Comparison of ENCODE assay signal across 13 cellular contexts in the genomic region with DNA sequence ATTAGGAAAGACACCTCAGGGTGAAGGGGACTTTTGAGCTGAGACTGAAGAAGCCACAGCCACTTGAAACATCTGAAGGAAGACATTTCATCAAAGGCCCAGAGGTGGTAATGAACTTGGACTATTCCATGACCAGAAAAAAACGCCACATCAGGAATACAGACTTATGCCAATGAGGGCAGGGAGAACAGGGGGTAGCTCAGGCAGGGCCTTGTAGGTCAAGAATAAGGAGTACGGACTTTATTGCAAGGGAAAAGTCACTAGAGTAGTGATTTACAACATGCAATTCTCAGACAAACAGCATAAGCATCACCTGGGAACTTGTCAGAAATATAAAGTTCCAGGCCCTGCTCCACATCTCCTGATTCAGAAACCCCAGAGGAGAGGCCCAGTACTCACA. TPM values are rescaled to one million over a fixed set of nuclear protein-coding genes. Genes with fewer than 3 reads are reported as not detected.
A peak's percentile ranks its signal among the peaks of the same experiment; 100 is the strongest.
DNase-seq lines count a peak whose midpoint lies in the region; ATAC-seq, FAIRE-seq and TF ChIP-seq lines count a peak whose summit lies in the region.
"Had no signal": no experiment of that assay in that cellular context is flagged by ENCODE, and none has a peak within 500 bp of the region (broad histone marks: within the 10 kb centered on the region; RNA-seq: fewer than 3 reads in every experiment).

No MANE protein-coding gene starts in this region.

- H2AFZ ChIP-seq in K562 (ENCODE audit: low read depth, low read length): no peak overlapping the region
- no peak overlapping the region for H2AFZ ChIP-seq in osteoblast (ENCODE audit: low read length)

- POLR2A ChIA-PET in HEK293 (lab: Yijun Ruan, JAX): no interaction called here
- POLR2A ChIA-PET in K562 (lab: Yijun Ruan, JAX): interaction anchor here (2.0 to 2.5 kb wide), 3 partner anchors 8 to 11 kb away, joined by 7 to 19 read pairs (median 8); a partner anchor contains a TSS

- no peak for DNase-seq in K562 (ENCODE audit: extremely low read depth in 1 of 4, low spot score in 3 of 4)
- no peak for DNase-seq in osteoblast (ENCODE audit: insufficient read length, low spot score, missing footprints)
- DNase-seq in aorta: no peak
- no peak for DNase-seq in activated naive CD4-positive, alpha-beta T cell treated with anti-CD3 and anti-CD28 coated beads, Interleukin-2, amount 50 U/mL, for 16 hours
- DNase-seq in hepatic stellate cell (ENCODE audit: low spot score): no peak
- DNase-seq in NCI-H146 treated with DMSO at 0.1 percent for 48 hours (lab: John Stamatoyannopoulos, UW; ENCODE audit: unreplicated experiment): no peak
- DNase-seq: DMS153, KBM-7, NCI-H146, NCI-H226, PC-3 had no signal

- FAIRE-seq in K562 (lab: Jason Lieb, UNC): no peak
- FAIRE-seq: HTR-8/SVneo had no signal

- no peak overlapping the region for H3K4me3 ChIP-seq in HEK293 (ENCODE audit: low read depth, low read length)
- H3K4me3 ChIP-seq in K562: no peak overlapping the region
- H3K4me3 ChIP-seq in osteoblast (ENCODE audit: insufficient read depth, low read length): no peak overlapping the region
- no peak overlapping the region for H3K4me3 ChIP-seq in aorta (ENCODE audit: low read length in 2 of 2)

- H3K9ac ChIP-seq in K562 (ENCODE audit: insufficient read depth in 1 of 2, low read depth in 2 of 2, low read length in 2 of 2): no peak overlapping the region

- TF ChIP-seq POLR2A in K562 (conservative IDR thresholded peaks at IDR 0.05): no peak

- in situ Hi-C loops in K562 (cut with MboI): no loop called here

- peaks cover 43% of the 10 kb centered on the region for H3K4me1 ChIP-seq in HEK293 (ENCODE audit: control insufficient read depth, insufficient read depth, low read length)
- peaks cover 15 to 59% of the 10 kb centered on the region in 2 experiments for H3K4me1 ChIP-seq in K562 (replicated peaks in 1 of 2; ENCODE audit: control insufficient read depth in 2 of 2, insufficient read depth in 2 of 2, low read length in 2 of 2)
- peaks cover 41% of the 10 kb centered on the region for H3K4me1 ChIP-seq in osteoblast (ENCODE audit: insufficient read depth, low read length)
- peaks cover 14 to 31% of the 10 kb centered on the region in 2 donors for H3K4me1 ChIP-seq in aorta (ENCODE audit: control insufficient read depth in 1 of 2, insufficient read depth in 2 of 2, low read length in 2 of 2)

- CTCF ChIA-PET in HEK293 (lab: Yijun Ruan, JAX) (interaction anchor here (0.6 to 1.3 kb wide), 3 partner anchors 8 to 26 kb away, joined by 3 read pairs; no protein-coding TSS in a partner anchor), K562 (lab: Yijun Ruan, JAX; ENCODE audit: low intra/inter-chr PET ratio) (no interaction called here)

- no TSS peak for BruUV-seq in K562 (replicated peaks; lab: Mats Ljungman, UMichigan)

- ATAC-seq in K562 (no peak), aorta (ENCODE audit: low FRiP score) (no peak)

- H3K36me3 ChIP-seq in HEK293 (ENCODE audit: control insufficient read depth in 2 of 2, insufficient read depth in 1 of 2, low read length in 2 of 2) (no peaks in the 10 kb centered on the region), K562 (ENCODE audit: control insufficient read depth, insufficient read depth, low read length) (peaks cover 12% of the 10 kb centered on the region; the same call in 1 of the 3 replicates), osteoblast (ENCODE audit: insufficient read depth, low read length) (no peaks in the 10 kb centered on the region), aorta (ENCODE audit: control insufficient read depth in 1 of 2, insufficient read depth in 2 of 2, low read length in 1 of 2) (no peaks in the 10 kb centered on the region)

- peaks cover 97% of the 10 kb centered on the region for H3K79me2 ChIP-seq in K562 (ENCODE audit: control insufficient read depth, insufficient read depth, low read length)
- peaks cover 82% of the 10 kb centered on the region for H3K79me2 ChIP-seq in osteoblast (ENCODE audit: insufficient read depth, low read length)

- H3K27ac ChIP-seq in HEK293 (ENCODE audit: extremely low read depth, low read depth, low read length) (no peak overlapping the region), K562 (ENCODE audit: extremely low read depth, low read depth, low read length) (no peak overlapping the region), osteoblast (ENCODE audit: low read depth, low read length) (peak overlapping the region; percentile 89), aorta (ENCODE audit: low read depth in 1 of 2, low read length in 2 of 2) (peak overlapping the region; percentile 48 to 76)

- H3K27me3 ChIP-seq in K562 (ENCODE audit: control insufficient read depth in 2 of 2, insufficient read depth in 2 of 2, low read length in 2 of 2) (no peaks in the 10 kb centered on the region), osteoblast (ENCODE audit: insufficient read depth, low read length) (no peaks in the 10 kb centered on the region), aorta (ENCODE audit: control insufficient read depth in 1 of 2, insufficient read depth in 2 of 2, low read length in 1 of 2) (no peaks in the 10 kb centered on the region)

- WGBS in K562 (ENCODE audit: insufficient coverage, low coverage, missing lambda C conversion rate): 93% methylated on average over 2 of the region's 2 CpGs
- WGBS in aorta, 2 donors: 35 to 60% methylated on average over 2 of the region's 2 CpGs

- H3K4me2 ChIP-seq in K562 (ENCODE audit: insufficient read depth, low read length) (no peak overlapping the region), osteoblast (ENCODE audit: insufficient read depth, low read length) (no peak overlapping the region)

- no peak for TF ChIP-seq EP300 in K562 (IDR thresholded peaks at IDR 0.05; ENCODE audit: low read length)

- H3K9me3 ChIP-seq in HEK293 (ENCODE audit: control insufficient read depth, insufficient read depth, low read depth, low read length): no peaks in the 10 kb centered on the region
- no peaks in the 10 kb centered on the region for H3K9me3 ChIP-seq in K562 (replicated peaks; ENCODE audit: control insufficient read depth, insufficient read depth, low read depth, low read length)
- no peaks in the 10 kb centered on the region for H3K9me3 ChIP-seq in osteoblast (ENCODE audit: low read depth, low read length)
- H3K9me3 ChIP-seq in aorta (ENCODE audit: control insufficient read depth, low read length): no peaks in the 10 kb centered on the region

- TF ChIP-seq RAD21 in K562 (CRISPR knock-in tag; conservative IDR thresholded peaks at IDR 0.05 in 1 of 2, IDR thresholded peaks at IDR 0.05 in 1 of 2): no peak

- intact Hi-C loops in K562 (cut with micrococcal nuclease) (no loop called here), aorta (cut with DNase I) (no loop called here)

- TF ChIP-seq CTCF in HEK293 (tag by site-specific recombination; IDR thresholded peaks at IDR 0.05) (no peak), K562 (IDR thresholded peaks at IDR 0.05 in 2 of 3, conservative IDR thresholded peaks at IDR 0.05 in 1 of 3; ENCODE audit: insufficient read depth in 2 of 3, low read depth in 1 of 3, low read length in 3 of 3) (no peak), osteoblast (IDR thresholded peaks at IDR 0.05; ENCODE audit: extremely low read depth, low read depth, low read length) (no peak)

- H3K9me1 ChIP-seq in K562 (ENCODE audit: control insufficient read depth, insufficient read depth, low read length): no peaks in the 10 kb centered on the region

- peaks cover 59% of the 10 kb centered on the region for H4K20me1 ChIP-seq in K562 (replicated peaks; ENCODE audit: control insufficient read depth, insufficient read depth, low read length)
- peaks cover 27% of the 10 kb centered on the region for H4K20me1 ChIP-seq in osteoblast (ENCODE audit: insufficient read depth, low read length)

TF ChIP-seq in HEK293, 187 proteins besides CTCF, POLR2A, EP300 and RAD21 (continues in another document):
- no peak for TF ChIP-seq ZNF830 (tag by site-specific recombination; IDR thresholded peaks at IDR 0.05; ENCODE audit: low read depth)

TF ChIP-seq in K562, 482 proteins besides CTCF, POLR2A, EP300 and RAD21 (continues in another document):
- 0 out of 2 replicates have a peak, but pooled peaks have one; percentile 4 for TF ChIP-seq C11orf30 (IDR thresholded peaks at IDR 0.05; ENCODE audit: low read depth)

RNA-seq across cellular contexts. Expression of a gene that starts 11.8 kb away (rescaled TPM):
- 148 and 229 TPM in 2 replicates for total RNA-seq in K562 (2011; cell fraction: chromatin; rRNA removed; ENCODE audit: low replicate concordance)
- 41.5 and 70.5 TPM in 2 replicates for total RNA-seq in K562 (2011; cell fraction: nucleolus; rRNA removed)
- 85.0 and 85.5 TPM in 2 replicates for total RNA-seq in K562 (2011; cell fraction: nucleoplasm; rRNA removed)
- total RNA-seq in K562 (2014; rRNA removed): 40.1 and 43.1 TPM in 2 replicates
- total RNA-seq in K562 (2014; rRNA removed; fragmentation: Illumina TruSeq; extraction: Trizol): 50.4 and 50.6 TPM in 2 replicates
- total RNA-seq in K562 (2015; rRNA removed; fragmentation: Illumina TruSeq; extraction: Trizol): 51.9 and 55.1 TPM in 2 replicates
- total RNA-seq in K562 (2021): 54.3 and 69.6 TPM in 2 replicates
- 30.0 and 37.5 TPM in 2 replicates for polyA plus RNA-seq in K562 (2011; rRNA removed)
- polyA plus RNA-seq in K562 (2011; cell fraction: cytosol; rRNA removed): 18.2 and 23.5 TPM in 2 replicates
- polyA plus RNA-seq in K562 (2011; cell fraction: nucleus; rRNA removed): 34.9 and 41.6 TPM in 2 replicates
- polyA plus RNA-seq in K562 (2012): 23.5 and 27.0 TPM in 2 replicates
- 47.5 and 55.6 TPM in 2 replicates for polyA plus RNA-seq in K562 (2014; fragmentation: Illumina TruSeq; extraction: Trizol)
- polyA plus RNA-seq in K562 (2014; fragmentation: Nextera tagmentation; extraction: Ambion mirVana): 10 to 100 TPM; 17.0 to 20.7 TPM
- 39.2 and 39.6 TPM in 2 replicates for polyA plus RNA-seq in K562 (2014; rRNA removed)
- polyA minus RNA-seq in K562 (2011; rRNA and poly(A)+ RNA removed): 125 and 160 TPM in 2 replicates
- 26.9 and 28.9 TPM in 2 replicates for polyA minus RNA-seq in K562 (2011; cell fraction: cytosol; rRNA and poly(A)+ RNA removed)
- 56.0 and 75.9 TPM in 2 replicates for polyA minus RNA-seq in K562 (2011; cell fraction: nucleus; rRNA and poly(A)+ RNA removed)
- total RNA-seq in osteoblast: 27.1 and 31.8 TPM in 2 replicates
- total RNA-seq in aorta: 10 to 100 TPM; 60.6 to 83.9 TPM
- polyA plus RNA-seq in aorta: 10 to 100 TPM; 10.3 to 22.3 TPM

Comparison
In these comparisons a context has a peak if more than half of its experiments do, and no peak if none do; other contexts are left out.
1. H3K27ac ChIP-seq: peak in osteoblast (single experiment) and aorta (2 of 2); none in HEK293 (single experiment) and K562 (single experiment).